19 cellular contexts compared by ENCODE assay signal in the genomic region with DNA sequence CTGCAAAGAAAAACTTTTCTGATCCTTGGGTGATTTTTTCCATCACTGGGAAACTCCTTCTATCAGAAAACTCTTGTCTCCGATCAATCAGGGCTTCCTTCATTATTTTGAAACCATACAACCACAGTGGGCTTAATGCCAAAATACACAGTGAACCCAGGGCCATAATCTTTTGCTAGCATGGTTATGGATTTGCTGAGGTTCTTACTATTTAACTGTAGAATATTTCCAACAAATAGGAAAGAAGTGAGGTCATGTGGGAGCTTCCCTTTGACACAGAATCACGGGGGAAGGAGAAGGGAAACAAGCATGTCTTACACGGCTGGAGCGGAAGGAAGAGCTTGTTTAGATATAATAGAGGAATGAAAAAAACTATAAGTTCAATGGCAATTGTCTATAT.
"Had no signal": no experiment of that assay in that cellular context is flagged by ENCODE, and none has a peak within 500 bp of the region (broad histone marks: within the 10 kb centered on the region; RNA-seq: fewer than 3 reads in every experiment).

No MANE protein-coding gene starts in this region.

- H3K9me3 ChIP-seq: MG63 had no signal

- H3K4me3 ChIP-seq: MG63, SK-N-MC had no signal

- H3K27me3 ChIP-seq: MG63 had no signal

- DNase-seq: IMR-90; Karpas-422; KG1; MG63; NCI-H1092; NCI-H1105 treated with DMSO at 0.1 percent for 48 hours; NCI-H1417 treated with DMSO at 0.1 percent for 48 hours; NCI-H146; NCI-H1694 treated with DMSO at 0.1 percent for 48 hours; NCI-H1930; NCI-H2107; NCI-H2227 treated with DMSO at 0.1 percent for 48 hours; NCI-H524; NCI-H526 treated with DMSO at 0.1 percent for 48 hours; NCI-H748 treated with DMSO at 0.1 percent for 48 hours; NK-92 treated with Interleukin-12 subunit alpha and Interleukin-12 subunit beta, amount 100 ng/mL, for 24 hours; PC-3 had no signal

- H3K36me3 ChIP-seq: MG63 had no signal

- H3K27ac ChIP-seq: RWPE1, SK-N-MC had no signal
